Comparison of ENCODE assay signal across 1 cellular context in the genomic region with DNA sequence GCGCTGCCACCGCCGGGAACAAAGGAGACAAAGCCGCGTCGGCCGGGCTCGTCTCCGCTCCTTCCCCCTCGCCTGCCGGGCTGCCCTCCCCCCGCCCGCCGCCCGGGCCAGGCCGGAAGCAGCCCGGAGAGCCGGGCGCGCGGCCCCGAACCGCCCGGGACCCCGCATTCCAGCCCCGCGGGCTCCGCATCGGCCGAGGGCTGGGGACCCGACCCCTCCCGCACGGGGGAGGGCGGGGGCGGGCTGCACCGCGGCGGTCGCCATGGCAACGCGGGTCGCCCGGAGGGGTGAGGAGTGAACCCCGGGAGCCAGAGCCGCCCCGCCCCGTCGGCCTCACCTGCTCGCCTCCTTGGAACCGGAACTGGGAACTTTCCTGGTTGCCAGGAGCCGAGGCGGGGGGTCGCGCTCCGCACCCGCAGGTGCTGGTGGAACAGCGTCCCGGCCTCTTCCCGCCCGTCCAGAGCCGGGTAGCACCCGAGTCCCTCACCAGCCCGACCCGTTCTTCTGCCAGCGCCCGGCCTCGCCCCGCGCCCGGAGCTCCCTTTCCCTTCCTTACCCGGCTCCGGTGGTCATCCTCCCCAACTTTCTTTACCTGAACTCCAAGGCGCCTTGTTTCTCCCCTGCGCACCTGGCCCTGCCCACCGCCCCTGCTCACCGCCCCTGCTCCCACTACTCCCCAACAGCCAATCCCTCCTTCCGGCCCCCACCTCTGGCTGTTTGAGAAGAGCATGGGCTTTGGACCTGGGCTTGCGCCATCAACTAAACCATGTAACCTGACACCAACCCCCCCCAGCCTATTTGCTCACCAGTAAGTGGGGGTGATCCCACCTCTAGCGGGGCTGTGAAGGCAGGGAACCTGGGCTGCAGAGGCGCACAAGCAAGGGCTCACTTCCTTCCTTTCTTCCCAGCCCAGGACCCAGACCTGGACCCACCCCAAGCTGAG.
TF ChIP-seq lines count a peak whose summit lies in the region.

A gene with protein sequence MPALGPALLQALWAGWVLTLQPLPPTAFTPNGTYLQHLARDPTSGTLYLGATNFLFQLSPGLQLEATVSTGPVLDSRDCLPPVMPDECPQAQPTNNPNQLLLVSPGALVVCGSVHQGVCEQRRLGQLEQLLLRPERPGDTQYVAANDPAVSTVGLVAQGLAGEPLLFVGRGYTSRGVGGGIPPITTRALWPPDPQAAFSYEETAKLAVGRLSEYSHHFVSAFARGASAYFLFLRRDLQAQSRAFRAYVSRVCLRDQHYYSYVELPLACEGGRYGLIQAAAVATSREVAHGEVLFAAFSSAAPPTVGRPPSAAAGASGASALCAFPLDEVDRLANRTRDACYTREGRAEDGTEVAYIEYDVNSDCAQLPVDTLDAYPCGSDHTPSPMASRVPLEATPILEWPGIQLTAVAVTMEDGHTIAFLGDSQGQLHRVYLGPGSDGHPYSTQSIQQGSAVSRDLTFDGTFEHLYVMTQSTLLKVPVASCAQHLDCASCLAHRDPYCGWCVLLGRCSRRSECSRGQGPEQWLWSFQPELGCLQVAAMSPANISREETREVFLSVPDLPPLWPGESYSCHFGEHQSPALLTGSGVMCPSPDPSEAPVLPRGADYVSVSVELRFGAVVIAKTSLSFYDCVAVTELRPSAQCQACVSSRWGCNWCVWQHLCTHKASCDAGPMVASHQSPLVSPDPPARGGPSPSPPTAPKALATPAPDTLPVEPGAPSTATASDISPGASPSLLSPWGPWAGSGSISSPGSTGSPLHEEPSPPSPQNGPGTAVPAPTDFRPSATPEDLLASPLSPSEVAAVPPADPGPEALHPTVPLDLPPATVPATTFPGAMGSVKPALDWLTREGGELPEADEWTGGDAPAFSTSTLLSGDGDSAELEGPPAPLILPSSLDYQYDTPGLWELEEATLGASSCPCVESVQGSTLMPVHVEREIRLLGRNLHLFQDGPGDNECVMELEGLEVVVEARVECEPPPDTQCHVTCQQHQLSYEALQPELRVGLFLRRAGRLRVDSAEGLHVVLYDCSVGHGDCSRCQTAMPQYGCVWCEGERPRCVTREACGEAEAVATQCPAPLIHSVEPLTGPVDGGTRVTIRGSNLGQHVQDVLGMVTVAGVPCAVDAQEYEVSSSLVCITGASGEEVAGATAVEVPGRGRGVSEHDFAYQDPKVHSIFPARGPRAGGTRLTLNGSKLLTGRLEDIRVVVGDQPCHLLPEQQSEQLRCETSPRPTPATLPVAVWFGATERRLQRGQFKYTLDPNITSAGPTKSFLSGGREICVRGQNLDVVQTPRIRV (N-terminal part only) (minus strand): TSS at position 671 of the 943 bp plus-strand sequence. CDS start 5,475 bp downstream, outside the sequence.

TF ChIP-seq in HepG2, 621 proteins besides CTCF, POLR2A, EP300 and RAD21 (continued from another document and continues in another):
- TF ChIP-seq PAWR (CRISPR knock-in tag; IDR thresholded peaks at IDR 0.05; ENCODE audit: borderline replicate concordance) (0 out of 2 replicates have a peak, but pooled peaks have one; percentile 60), EZH2 (conservative IDR thresholded peaks at IDR 0.05; ENCODE audit: low read depth, low read length) (no peak), KAT8 (CRISPR knock-in tag; IDR thresholded peaks at IDR 0.05) (peak; percentile 83), SYNCRIP (IDR thresholded peaks at IDR 0.05; ENCODE audit: insufficient read depth, low read depth, low read length) (no peak), SMARCE1 (IDR thresholded peaks at IDR 0.05; ENCODE audit: borderline replicate concordance) (no peak), ZNF367 (CRISPR knock-in tag; IDR thresholded peaks at IDR 0.05; ENCODE audit: borderline replicate concordance) (no peak; the same call in 1 of the 2 replicates), ZNF572 (CRISPR knock-in tag; IDR thresholded peaks at IDR 0.05) (no peak), FOXA3 (CRISPR knock-in tag; IDR thresholded peaks at IDR 0.05) (peak; percentile 88), PITX1 (CRISPR knock-in tag; IDR thresholded peaks at IDR 0.05) (peak; percentile 98), ZNF652 (CRISPR knock-in tag; IDR thresholded peaks at IDR 0.05; ENCODE audit: borderline replicate concordance, low read depth) (peak; percentile 21; the same call in 1 of the 2 replicates), PRPF4 (IDR thresholded peaks at IDR 0.05; ENCODE audit: low read depth, low read length, poor library complexity, severe bottlenecking) (no peak), CHD4 (IDR thresholded peaks at IDR 0.05; ENCODE audit: borderline replicate concordance, low read length) (no peak), HIVEP1 (CRISPR knock-in tag; IDR thresholded peaks at IDR 0.05) (peak; percentile 99), ZNF234 (CRISPR knock-in tag; conservative IDR thresholded peaks at IDR 0.05) (no peak; the same call in 1 of the 2 replicates), TRIM24 (CRISPR knock-in tag; IDR thresholded peaks at IDR 0.05) (peak; percentile 79; the same call in 1 of the 2 replicates), SP2 (CRISPR knock-in tag; IDR thresholded peaks at IDR 0.05) (peak; percentile 60; the same call in 1 of the 2 replicates), FOXJ3 (CRISPR knock-in tag; IDR thresholded peaks at IDR 0.05; ENCODE audit: borderline replicate concordance) (0 out of 2 replicates have a peak, but pooled peaks have one; percentile 61)
- TF ChIP-seq, protein P1, sequence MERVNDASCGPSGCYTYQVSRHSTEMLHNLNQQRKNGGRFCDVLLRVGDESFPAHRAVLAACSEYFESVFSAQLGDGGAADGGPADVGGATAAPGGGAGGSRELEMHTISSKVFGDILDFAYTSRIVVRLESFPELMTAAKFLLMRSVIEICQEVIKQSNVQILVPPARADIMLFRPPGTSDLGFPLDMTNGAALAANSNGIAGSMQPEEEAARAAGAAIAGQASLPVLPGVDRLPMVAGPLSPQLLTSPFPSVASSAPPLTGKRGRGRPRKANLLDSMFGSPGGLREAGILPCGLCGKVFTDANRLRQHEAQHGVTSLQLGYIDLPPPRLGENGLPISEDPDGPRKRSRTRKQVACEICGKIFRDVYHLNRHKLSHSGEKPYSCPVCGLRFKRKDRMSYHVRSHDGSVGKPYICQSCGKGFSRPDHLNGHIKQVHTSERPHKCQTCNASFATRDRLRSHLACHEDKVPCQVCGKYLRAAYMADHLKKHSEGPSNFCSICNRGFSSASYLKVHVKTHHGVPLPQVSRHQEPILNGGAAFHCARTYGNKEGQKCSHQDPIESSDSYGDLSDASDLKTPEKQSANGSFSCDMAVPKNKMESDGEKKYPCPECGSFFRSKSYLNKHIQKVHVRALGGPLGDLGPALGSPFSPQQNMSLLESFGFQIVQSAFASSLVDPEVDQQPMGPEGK (CRISPR knock-in tag; IDR thresholded peaks at IDR 0.05), result peak; percentile 100
- TF ChIP-seq, protein P2, sequence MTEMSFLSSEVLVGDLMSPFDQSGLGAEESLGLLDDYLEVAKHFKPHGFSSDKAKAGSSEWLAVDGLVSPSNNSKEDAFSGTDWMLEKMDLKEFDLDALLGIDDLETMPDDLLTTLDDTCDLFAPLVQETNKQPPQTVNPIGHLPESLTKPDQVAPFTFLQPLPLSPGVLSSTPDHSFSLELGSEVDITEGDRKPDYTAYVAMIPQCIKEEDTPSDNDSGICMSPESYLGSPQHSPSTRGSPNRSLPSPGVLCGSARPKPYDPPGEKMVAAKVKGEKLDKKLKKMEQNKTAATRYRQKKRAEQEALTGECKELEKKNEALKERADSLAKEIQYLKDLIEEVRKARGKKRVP (CRISPR knock-in tag; IDR thresholded peaks at IDR 0.05), result peak in 1 of 2 experiments; percentile 90; a peak in 2 of 4 replicates
- TF ChIP-seq, protein P3, sequence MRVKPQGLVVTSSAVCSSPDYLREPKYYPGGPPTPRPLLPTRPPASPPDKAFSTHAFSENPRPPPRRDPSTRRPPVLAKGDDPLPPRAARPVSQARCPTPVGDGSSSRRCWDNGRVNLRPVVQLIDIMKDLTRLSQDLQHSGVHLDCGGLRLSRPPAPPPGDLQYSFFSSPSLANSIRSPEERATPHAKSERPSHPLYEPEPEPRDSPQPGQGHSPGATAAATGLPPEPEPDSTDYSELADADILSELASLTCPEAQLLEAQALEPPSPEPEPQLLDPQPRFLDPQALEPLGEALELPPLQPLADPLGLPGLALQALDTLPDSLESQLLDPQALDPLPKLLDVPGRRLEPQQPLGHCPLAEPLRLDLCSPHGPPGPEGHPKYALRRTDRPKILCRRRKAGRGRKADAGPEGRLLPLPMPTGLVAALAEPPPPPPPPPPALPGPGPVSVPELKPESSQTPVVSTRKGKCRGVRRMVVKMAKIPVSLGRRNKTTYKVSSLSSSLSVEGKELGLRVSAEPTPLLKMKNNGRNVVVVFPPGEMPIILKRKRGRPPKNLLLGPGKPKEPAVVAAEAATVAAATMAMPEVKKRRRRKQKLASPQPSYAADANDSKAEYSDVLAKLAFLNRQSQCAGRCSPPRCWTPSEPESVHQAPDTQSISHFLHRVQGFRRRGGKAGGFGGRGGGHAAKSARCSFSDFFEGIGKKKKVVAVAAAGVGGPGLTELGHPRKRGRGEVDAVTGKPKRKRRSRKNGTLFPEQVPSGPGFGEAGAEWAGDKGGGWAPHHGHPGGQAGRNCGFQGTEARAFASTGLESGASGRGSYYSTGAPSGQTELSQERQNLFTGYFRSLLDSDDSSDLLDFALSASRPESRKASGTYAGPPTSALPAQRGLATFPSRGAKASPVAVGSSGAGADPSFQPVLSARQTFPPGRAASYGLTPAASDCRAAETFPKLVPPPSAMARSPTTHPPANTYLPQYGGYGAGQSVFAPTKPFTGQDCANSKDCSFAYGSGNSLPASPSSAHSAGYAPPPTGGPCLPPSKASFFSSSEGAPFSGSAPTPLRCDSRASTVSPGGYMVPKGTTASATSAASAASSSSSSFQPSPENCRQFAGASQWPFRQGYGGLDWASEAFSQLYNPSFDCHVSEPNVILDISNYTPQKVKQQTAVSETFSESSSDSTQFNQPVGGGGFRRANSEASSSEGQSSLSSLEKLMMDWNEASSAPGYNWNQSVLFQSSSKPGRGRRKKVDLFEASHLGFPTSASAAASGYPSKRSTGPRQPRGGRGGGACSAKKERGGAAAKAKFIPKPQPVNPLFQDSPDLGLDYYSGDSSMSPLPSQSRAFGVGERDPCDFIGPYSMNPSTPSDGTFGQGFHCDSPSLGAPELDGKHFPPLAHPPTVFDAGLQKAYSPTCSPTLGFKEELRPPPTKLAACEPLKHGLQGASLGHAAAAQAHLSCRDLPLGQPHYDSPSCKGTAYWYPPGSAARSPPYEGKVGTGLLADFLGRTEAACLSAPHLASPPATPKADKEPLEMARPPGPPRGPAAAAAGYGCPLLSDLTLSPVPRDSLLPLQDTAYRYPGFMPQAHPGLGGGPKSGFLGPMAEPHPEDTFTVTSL (CRISPR knock-in tag; IDR thresholded peaks at IDR 0.05; ENCODE audit: borderline replicate concordance), result no peak; the same call in 1 of the 2 replicates
- TF ChIP-seq, protein P4, sequence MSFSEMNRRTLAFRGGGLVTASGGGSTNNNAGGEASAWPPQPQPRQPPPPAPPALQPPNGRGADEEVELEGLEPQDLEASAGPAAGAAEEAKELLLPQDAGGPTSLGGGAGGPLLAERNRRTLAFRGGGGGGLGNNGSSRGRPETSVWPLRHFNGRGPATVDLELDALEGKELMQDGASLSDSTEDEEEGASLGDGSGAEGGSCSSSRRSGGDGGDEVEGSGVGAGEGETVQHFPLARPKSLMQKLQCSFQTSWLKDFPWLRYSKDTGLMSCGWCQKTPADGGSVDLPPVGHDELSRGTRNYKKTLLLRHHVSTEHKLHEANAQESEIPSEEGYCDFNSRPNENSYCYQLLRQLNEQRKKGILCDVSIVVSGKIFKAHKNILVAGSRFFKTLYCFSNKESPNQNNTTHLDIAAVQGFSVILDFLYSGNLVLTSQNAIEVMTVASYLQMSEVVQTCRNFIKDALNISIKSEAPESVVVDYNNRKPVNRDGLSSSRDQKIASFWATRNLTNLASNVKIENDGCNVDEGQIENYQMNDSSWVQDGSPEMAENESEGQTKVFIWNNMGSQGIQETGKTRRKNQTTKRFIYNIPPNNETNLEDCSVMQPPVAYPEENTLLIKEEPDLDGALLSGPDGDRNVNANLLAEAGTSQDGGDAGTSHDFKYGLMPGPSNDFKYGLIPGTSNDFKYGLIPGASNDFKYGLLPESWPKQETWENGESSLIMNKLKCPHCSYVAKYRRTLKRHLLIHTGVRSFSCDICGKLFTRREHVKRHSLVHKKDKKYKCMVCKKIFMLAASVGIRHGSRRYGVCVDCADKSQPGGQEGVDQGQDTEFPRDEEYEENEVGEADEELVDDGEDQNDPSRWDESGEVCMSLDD (CRISPR knock-in tag; IDR thresholded peaks at IDR 0.05; ENCODE audit: borderline replicate concordance), result peak; percentile 89
- TF ChIP-seq, protein P5, sequence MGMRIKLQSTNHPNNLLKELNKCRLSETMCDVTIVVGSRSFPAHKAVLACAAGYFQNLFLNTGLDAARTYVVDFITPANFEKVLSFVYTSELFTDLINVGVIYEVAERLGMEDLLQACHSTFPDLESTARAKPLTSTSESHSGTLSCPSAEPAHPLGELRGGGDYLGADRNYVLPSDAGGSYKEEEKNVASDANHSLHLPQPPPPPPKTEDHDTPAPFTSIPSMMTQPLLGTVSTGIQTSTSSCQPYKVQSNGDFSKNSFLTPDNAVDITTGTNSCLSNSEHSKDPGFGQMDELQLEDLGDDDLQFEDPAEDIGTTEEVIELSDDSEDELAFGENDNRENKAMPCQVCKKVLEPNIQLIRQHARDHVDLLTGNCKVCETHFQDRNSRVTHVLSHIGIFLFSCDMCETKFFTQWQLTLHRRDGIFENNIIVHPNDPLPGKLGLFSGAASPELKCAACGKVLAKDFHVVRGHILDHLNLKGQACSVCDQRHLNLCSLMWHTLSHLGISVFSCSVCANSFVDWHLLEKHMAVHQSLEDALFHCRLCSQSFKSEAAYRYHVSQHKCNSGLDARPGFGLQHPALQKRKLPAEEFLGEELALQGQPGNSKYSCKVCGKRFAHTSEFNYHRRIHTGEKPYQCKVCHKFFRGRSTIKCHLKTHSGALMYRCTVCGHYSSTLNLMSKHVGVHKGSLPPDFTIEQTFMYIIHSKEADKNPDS (CRISPR knock-in tag; IDR thresholded peaks at IDR 0.05), result peak; percentile 91
- TF ChIP-seq, protein P6, sequence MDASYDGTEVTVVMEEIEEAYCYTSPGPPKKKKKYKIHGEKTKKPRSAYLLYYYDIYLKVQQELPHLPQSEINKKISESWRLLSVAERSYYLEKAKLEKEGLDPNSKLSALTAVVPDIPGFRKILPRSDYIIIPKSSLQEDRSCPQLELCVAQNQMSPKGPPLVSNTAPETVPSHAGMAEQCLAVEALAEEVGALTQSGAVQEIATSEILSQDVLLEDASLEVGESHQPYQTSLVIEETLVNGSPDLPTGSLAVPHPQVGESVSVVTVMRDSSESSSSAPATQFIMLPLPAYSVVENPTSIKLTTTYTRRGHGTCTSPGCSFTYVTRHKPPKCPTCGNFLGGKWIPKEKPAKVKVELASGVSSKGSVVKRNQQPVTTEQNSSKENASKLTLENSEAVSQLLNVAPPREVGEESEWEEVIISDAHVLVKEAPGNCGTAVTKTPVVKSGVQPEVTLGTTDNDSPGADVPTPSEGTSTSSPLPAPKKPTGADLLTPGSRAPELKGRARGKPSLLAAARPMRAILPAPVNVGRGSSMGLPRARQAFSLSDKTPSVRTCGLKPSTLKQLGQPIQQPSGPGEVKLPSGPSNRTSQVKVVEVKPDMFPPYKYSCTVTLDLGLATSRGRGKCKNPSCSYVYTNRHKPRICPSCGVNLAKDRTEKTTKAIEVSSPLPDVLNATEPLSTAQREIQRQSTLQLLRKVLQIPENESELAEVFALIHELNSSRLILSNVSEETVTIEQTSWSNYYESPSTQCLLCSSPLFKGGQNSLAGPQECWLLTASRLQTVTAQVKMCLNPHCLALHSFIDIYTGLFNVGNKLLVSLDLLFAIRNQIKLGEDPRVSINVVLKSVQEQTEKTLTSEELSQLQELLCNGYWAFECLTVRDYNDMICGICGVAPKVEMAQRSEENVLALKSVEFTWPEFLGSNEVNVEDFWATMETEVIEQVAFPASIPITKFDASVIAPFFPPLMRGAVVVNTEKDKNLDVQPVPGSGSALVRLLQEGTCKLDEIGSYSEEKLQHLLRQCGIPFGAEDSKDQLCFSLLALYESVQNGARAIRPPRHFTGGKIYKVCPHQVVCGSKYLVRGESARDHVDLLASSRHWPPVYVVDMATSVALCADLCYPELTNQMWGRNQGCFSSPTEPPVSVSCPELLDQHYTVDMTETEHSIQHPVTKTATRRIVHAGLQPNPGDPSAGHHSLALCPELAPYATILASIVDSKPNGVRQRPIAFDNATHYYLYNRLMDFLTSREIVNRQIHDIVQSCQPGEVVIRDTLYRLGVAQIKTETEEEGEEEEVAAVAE (CRISPR knock-in tag; IDR thresholded peaks at IDR 0.05; ENCODE audit: borderline replicate concordance), result no peak
